In the genomic region with DNA sequence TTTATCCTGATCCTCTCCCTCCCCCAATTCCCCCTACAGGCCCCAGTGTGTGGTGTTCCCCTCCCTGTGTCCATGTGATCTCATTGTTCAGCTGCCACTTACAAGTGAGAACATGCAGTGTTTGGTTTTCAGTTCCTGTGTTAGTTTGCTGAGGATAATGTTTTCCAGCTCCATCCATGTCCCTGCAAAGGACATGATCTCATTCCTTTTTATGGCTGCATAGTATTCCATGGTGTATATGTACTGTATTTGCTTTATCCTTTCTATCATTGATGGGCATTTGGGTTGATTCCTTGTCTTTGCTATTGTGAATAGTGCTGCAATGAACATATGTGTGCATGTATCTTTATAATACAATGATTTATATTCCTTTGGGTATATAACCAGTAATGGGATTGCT, we compare ENCODE assay signal across 4 cellular contexts. TPM values are rescaled to one million over a fixed set of nuclear protein-coding genes. Genes with fewer than 3 reads are reported as not detected.
"Had no signal": no experiment of that assay in that cellular context is flagged by ENCODE, and none has a peak within 500 bp of the region (broad histone marks: within the 10 kb centered on the region; RNA-seq: fewer than 3 reads in every experiment).

No MANE protein-coding gene starts in this region.

RNA-seq across cellular contexts. Expression of gene GP6, which starts 17.7 kb away (rescaled TPM):
- total RNA-seq: HepG2, IMR-90 had no signal

RNA-seq across cellular contexts. Expression of gene NLRP2, which starts 54.2 kb away (rescaled TPM):
- total RNA-seq: HepG2, HT-29, HT1080, IMR-90 had no signal
- polyA plus RNA-seq: HepG2, IMR-90 had no signal
